In genomic region chr3:152760024-152760563, GRCh38 we compare ENCODE assay signal across 16 cellular contexts.
A peak's percentile ranks its signal among the peaks of the same experiment; 100 is the strongest.
DNase-seq lines count a peak whose midpoint lies in the region; ATAC-seq, FAIRE-seq and TF ChIP-seq lines count a peak whose summit lies in the region.
"Had no signal": no experiment of that assay in that cellular context is flagged by ENCODE, and none has a peak within 500 bp of the region (broad histone marks: within the 10 kb centered on the region; RNA-seq: fewer than 3 reads in every experiment).

No MANE protein-coding gene starts in this region.

- no peak overlapping the region for H3K4me3 Mint-ChIP-seq in activated CD4-positive, alpha-beta memory T cell treated with anti-CD3 and anti-CD28 coated beads for 36 hours
- H3K4me3 Mint-ChIP-seq: activated CD8-positive, alpha-beta T cell treated with anti-CD3 and anti-CD28 coated beads for 36 hours had no signal

- H3K27ac Mint-ChIP-seq in activated CD4-positive, alpha-beta memory T cell treated with anti-CD3 and anti-CD28 coated beads for 36 hours: no peak overlapping the region
- H3K27ac Mint-ChIP-seq: activated CD8-positive, alpha-beta T cell treated with anti-CD3 and anti-CD28 coated beads for 36 hours; progenitor cell of endocrine pancreas had no signal

- peak; percentile 76 for FAIRE-seq in GM12892 (lab: Jason Lieb, UNC)
- FAIRE-seq: A549 had no signal

- 88 to 94% (median 90%) methylated on average over 4 of the region's 4 CpGs for WGBS in psoas muscle, 3 donors

- no peaks in the 10 kb centered on the region for H3K27me3 Mint-ChIP-seq in activated CD4-positive, alpha-beta memory T cell treated with anti-CD3 and anti-CD28 coated beads for 36 hours
- H3K27me3 Mint-ChIP-seq: activated CD8-positive, alpha-beta T cell treated with anti-CD3 and anti-CD28 coated beads for 36 hours had no signal

- no peaks in the 10 kb centered on the region for H3K36me3 ChIP-seq in psoas muscle (ENCODE audit: insufficient read depth in 1 of 2, low read depth in 1 of 2)
- H3K36me3 ChIP-seq: esophagus muscularis mucosa, suprapubic skin had no signal

- peaks cover 4% of the 10 kb centered on the region for H3K9me3 Mint-ChIP-seq in activated CD4-positive, alpha-beta memory T cell treated with anti-CD3 and anti-CD28 coated beads for 36 hours

- intact Hi-C loops in activated CD4-positive, alpha-beta memory T cell treated with anti-CD3 and anti-CD28 coated beads for 36 hours (cut with micrococcal nuclease): no loop called here
- intact Hi-C loops in psoas muscle (cut with DNase I): no loop called here

- no peaks in the 10 kb centered on the region for H3K4me1 ChIP-seq in psoas muscle
- H3K4me1 ChIP-seq: A549, esophagus muscularis mucosa, suprapubic skin had no signal

- no peak for TF ChIP-seq CTCF in psoas muscle (IDR thresholded peaks at IDR 0.05)

- POLR2A ChIA-PET in activated CD4-positive, alpha-beta memory T cell treated with anti-CD3 and anti-CD28 coated beads for 36 hours (lab: Charles Lee): no interaction called here

- H3K4me1 Mint-ChIP-seq in activated CD4-positive, alpha-beta memory T cell treated with anti-CD3 and anti-CD28 coated beads for 36 hours (ENCODE audit: low read depth): no peaks in the 10 kb centered on the region

- no peaks in the 10 kb centered on the region for H3K9me3 ChIP-seq in psoas muscle
- H3K9me3 ChIP-seq: A549 had no signal

- H3K36me3 Mint-ChIP-seq in activated CD4-positive, alpha-beta memory T cell treated with anti-CD3 and anti-CD28 coated beads for 36 hours: no peaks in the 10 kb centered on the region

- H3K4me3 ChIP-seq in psoas muscle: no peak overlapping the region
- H3K4me3 ChIP-seq: A549, esophagus muscularis mucosa, suprapubic skin had no signal

- H3K27ac ChIP-seq in psoas muscle: no peak overlapping the region
- H3K27ac ChIP-seq: A549, esophagus muscularis mucosa, suprapubic skin had no signal

- H3K27me3 ChIP-seq in psoas muscle (ENCODE audit: insufficient read depth in 3 of 3, low read length in 2 of 3): no peaks in the 10 kb centered on the region
- H3K27me3 ChIP-seq: esophagus muscularis mucosa, suprapubic skin had no signal

- ATAC-seq in GM19452 (IDR thresholded peaks at IDR 0.05; ENCODE audit: unreplicated experiment): peak; percentile 83
- ATAC-seq in HG02642 (IDR thresholded peaks at IDR 0.05; ENCODE audit: poor library complexity, unreplicated experiment): peak; percentile 71
- peak; percentile 70 for ATAC-seq in HG03280 (IDR thresholded peaks at IDR 0.05; ENCODE audit: unreplicated experiment)
- no peak for ATAC-seq in psoas muscle
- ATAC-seq: A549; activated CD8-positive, alpha-beta T cell treated with anti-CD3 and anti-CD28 coated beads for 36 hours had no signal

- TF ChIP-seq POLR2A in GM12892 (IDR thresholded peaks at IDR 0.05; ENCODE audit: low read depth, low read length): no peak

- DNase-seq in GM12892 (ENCODE audit: insufficient read length): no peak
- no peak for DNase-seq in activated CD4-positive, alpha-beta memory T cell treated with anti-CD3 and anti-CD28 coated beads for 36 hours
- DNase-seq in activated T-cell treated with anti-CD3 and anti-CD28 coated beads, Interleukin-2, amount 50 U/mL, for 48 hours: no peak
- no peak for DNase-seq in NCI-H526 (lab: John Stamatoyannopoulos, UW)
- DNase-seq in psoas muscle: no peak
- DNase-seq: activated CD8-positive, alpha-beta T cell treated with anti-CD3 and anti-CD28 coated beads for 36 hours; activated gamma-delta T cell treated with Interleukin-2 at 50 U/mL for 16 hours; dermis blood vessel endothelial cell; SIG-M5 had no signal

- CTCF ChIA-PET in activated CD4-positive, alpha-beta memory T cell treated with anti-CD3 and anti-CD28 coated beads for 36 hours (lab: Charles Lee): no interaction called here

Comparison
In these comparisons a context has a peak if more than half of its experiments do, and no peak if none do; other contexts are left out.
1. ATAC-seq: peak in GM19452 (single experiment), HG02642 (single experiment) and HG03280 (single experiment); none in psoas muscle (0 of 4).